ENCODE assay signal across 8 cellular contexts in the genomic region with DNA sequence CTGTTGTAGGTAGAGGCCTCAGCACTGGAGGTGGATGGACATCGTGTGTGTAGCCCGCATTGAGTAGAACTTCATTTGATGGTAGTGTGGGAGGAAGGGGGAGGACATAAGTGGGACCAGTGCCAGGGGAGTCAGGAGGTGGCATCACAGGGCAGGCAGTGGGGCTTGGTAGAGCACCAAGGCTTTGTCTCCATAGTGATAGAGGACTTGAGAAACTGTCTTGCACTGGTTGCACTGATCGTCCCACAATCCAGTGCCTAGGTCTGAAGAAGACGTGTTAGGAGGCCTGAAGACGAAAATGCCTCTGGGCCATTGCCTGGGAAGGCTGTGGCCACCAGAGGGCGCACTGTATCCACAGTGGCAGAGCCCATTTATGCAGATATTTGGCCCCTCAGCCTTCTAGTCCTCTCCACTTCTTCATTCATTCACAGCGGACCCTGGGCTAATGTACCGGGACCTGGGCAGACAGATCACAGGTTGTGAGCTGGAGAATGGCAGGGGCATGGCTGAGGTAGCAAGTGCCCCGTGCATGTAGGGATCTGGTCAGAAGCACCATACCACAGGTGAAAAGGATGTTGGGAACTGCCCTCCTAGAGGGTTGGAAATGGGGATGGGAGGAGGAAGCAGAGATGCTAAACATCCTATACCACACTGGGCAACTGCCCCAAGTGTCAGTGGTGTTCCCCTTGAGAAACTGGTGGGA.
DNase-seq lines count a peak whose midpoint lies in the region; ATAC-seq and TF ChIP-seq lines count a peak whose summit lies in the region.

No MANE protein-coding gene starts in this region.

- ATAC-seq in activated CD4-positive, alpha-beta T cell treated with anti-CD3 and anti-CD28 coated beads for 36 hours = peak; percentile 84
- no peak for ATAC-seq in GM19463 (IDR thresholded peaks at IDR 0.05; ENCODE audit: unreplicated experiment)

- no peaks in the 10 kb centered on the region for H3K4me1 Mint-ChIP-seq in activated CD4-positive, alpha-beta T cell treated with anti-CD3 and anti-CD28 coated beads for 36 hours

- no peak overlapping the region for H3K4me3 ChIP-seq in HFF-Myc (replicated peaks; ENCODE audit: low read depth, low read length)

- H3K4me3 Mint-ChIP-seq in activated CD4-positive, alpha-beta T cell treated with anti-CD3 and anti-CD28 coated beads for 36 hours = no peak overlapping the region

- CTCF ChIA-PET in activated CD4-positive, alpha-beta T cell treated with anti-CD3 and anti-CD28 coated beads for 36 hours (lab: Charles Lee) = interaction anchor here (0.5 to 5.4 kb wide), 13 partner anchors 23 to 190 kb away, joined by 3 to 58 read pairs (median 3); partner anchors contain the start of gene PIK3R3

- H3K9me3 Mint-ChIP-seq in activated CD4-positive, alpha-beta T cell treated with anti-CD3 and anti-CD28 coated beads for 36 hours (ENCODE audit: low read depth) = no peaks in the 10 kb centered on the region

- peaks cover 2% of the 10 kb centered on the region for H3K36me3 Mint-ChIP-seq in activated CD4-positive, alpha-beta T cell treated with anti-CD3 and anti-CD28 coated beads for 36 hours (ENCODE audit: low read depth)

- H3K27ac Mint-ChIP-seq in activated CD4-positive, alpha-beta T cell treated with anti-CD3 and anti-CD28 coated beads for 36 hours = no peak overlapping the region

- TF ChIP-seq CTCF in HFF-Myc (IDR thresholded peaks at IDR 0.05; ENCODE audit: low read depth, low read length, missing control alignments) = peak; percentile 98

- POLR2A ChIA-PET in activated CD4-positive, alpha-beta T cell treated with anti-CD3 and anti-CD28 coated beads for 36 hours (lab: Charles Lee) = no interaction called here

- H3K27me3 Mint-ChIP-seq in activated CD4-positive, alpha-beta T cell treated with anti-CD3 and anti-CD28 coated beads for 36 hours = no peaks in the 10 kb centered on the region

- intact Hi-C loops in activated CD4-positive, alpha-beta T cell treated with anti-CD3 and anti-CD28 coated beads for 36 hours (cut with DNase I, micrococcal nuclease) = loop anchor here (1.0 kb wide), 2 partner anchors 142 to 186 kb away; no protein-coding TSS in a partner anchor

- DNase-seq in COLO829 (ENCODE audit: low spot score) (peak; percentile 83), HFF-Myc (ENCODE audit: extremely low read depth, low read depth) (peak; percentile 56), NCI-H510A (lab: John Stamatoyannopoulos, UW) (peak; percentile 48), cerebellar nuclear complex (lab: John Stamatoyannopoulos, UW) (peak; percentile 24 to 90), left kidney (ENCODE audit: low read depth, low spot score) (peak; percentile 90)
- peak; percentile 92 for DNase-seq in activated CD4-positive, alpha-beta T cell treated with anti-CD3 and anti-CD28 coated beads for 36 hours
- peak; percentile 89 for DNase-seq in stimulated activated CD4-positive, alpha-beta T cell treated with anti-CD3 and anti-CD28 coated beads, Interleukin-4, amount 100 ng/mL, for 1 hour
